ENCODE assay signal across 8 cellular contexts in the genomic region with DNA sequence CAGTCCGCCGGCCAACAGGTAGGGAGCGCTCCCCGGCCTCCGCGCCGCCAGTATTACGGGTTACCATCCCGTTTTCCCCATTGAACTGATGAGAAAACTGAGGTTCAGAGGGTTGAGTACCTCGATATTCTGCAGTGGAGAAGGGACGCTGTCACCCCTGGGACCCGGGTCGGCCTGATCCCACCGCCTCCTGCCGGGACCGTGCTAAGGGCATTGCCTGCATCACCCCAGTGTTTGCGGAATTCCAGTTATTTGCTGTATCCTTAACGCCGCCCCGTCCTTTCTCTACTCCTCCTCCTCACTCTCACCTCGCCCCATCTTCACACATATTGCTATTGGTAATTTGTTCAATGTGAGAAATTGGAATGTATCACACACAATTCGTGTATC. TPM values are rescaled to one million over a fixed set of nuclear protein-coding genes. Genes with fewer than 3 reads are reported as not detected.
DNase-seq lines count a peak whose midpoint lies in the region; ATAC-seq, FAIRE-seq and TF ChIP-seq lines count a peak whose summit lies in the region.

No MANE protein-coding gene starts in this region.

- H3K36me3 Mint-ChIP-seq in activated CD4-positive, alpha-beta memory T cell treated with anti-CD3 and anti-CD28 coated beads, Interleukin-2, amount 10 ng/mL, durations not matched to agents 7 days and 5 days (ENCODE audit: low read depth), result no peaks in the 10 kb centered on the region

- no peak overlapping the region for H3K27ac Mint-ChIP-seq in activated CD4-positive, alpha-beta memory T cell treated with anti-CD3 and anti-CD28 coated beads, Interleukin-2, amount 10 ng/mL, durations not matched to agents 7 days and 5 days

- no peak for ATAC-seq in GM21367 (IDR thresholded peaks at IDR 0.05; ENCODE audit: unreplicated experiment)
- no peak for ATAC-seq in GM21447 (IDR thresholded peaks at IDR 0.05; ENCODE audit: unreplicated experiment)

- H3K27me3 ChIP-seq in iPS DF 6.9 (ENCODE audit: control insufficient read depth, insufficient read depth, low read length), result peaks cover 9% of the 10 kb centered on the region; the same call in 1 of the 2 replicates
- H3K27me3 ChIP-seq in spleen (replicated peaks in 1 of 7), result peaks cover 0 to 73% (median 20%) of the 10 kb centered on the region in 7 donors

- H3K4me3 Mint-ChIP-seq in activated CD4-positive, alpha-beta memory T cell treated with anti-CD3 and anti-CD28 coated beads, Interleukin-2, amount 10 ng/mL, durations not matched to agents 7 days and 5 days, result peak overlapping the region; percentile 8

- WGBS in iPS DF 6.9 (ENCODE audit: insufficient coverage, insufficient read length), result no CpG with 5 or more reads among the region's 22 CpGs
- 4 to 7% (median 6%) methylated on average over 11 to 22 of the region's 22 CpGs for WGBS in spleen, 5 donors

- intact Hi-C loops in spleen (cut with DNase I; ENCODE audit: low total_unique reads), result no loop called here

- no peak for DNase-seq in GM18507 (ENCODE audit: extremely low spot score, insufficient read length, low read depth)
- DNase-seq in activated CD4-positive, alpha-beta memory T cell treated with anti-CD3 and anti-CD28 coated beads, Interleukin-2, amount 10 ng/mL, durations not matched to agents 7 days and 5 days, result no peak
- DNase-seq in iPS DF 6.9 (ENCODE audit: low read depth, low spot score), result no peak
- no peak for DNase-seq in spleen
- DNase-seq in hippocampal formation (lab: John Stamatoyannopoulos, UW), result no peak
- DNase-seq in cortex of kidney (lab: John Stamatoyannopoulos, UW), result no peak

- CTCF ChIA-PET in activated CD4-positive, alpha-beta memory T cell treated with anti-CD3 and anti-CD28 coated beads, Interleukin-2, amount 10 ng/mL, durations not matched to agents 7 days and 5 days (lab: Charles Lee), result no interaction called here

- FAIRE-seq in GM18507 (lab: Jason Lieb, UNC), result peak; percentile 46

- H3K36me3 ChIP-seq in iPS DF 6.9 (ENCODE audit: control insufficient read depth, insufficient read depth, low read length) (no peaks in the 10 kb centered on the region), spleen (no peaks in the 10 kb centered on the region)

- peaks cover 23% of the 10 kb centered on the region for H3K4me1 Mint-ChIP-seq in activated CD4-positive, alpha-beta memory T cell treated with anti-CD3 and anti-CD28 coated beads, Interleukin-2, amount 10 ng/mL, durations not matched to agents 7 days and 5 days

- H3K4me3 ChIP-seq in iPS DF 6.9 (ENCODE audit: low read length), result peak overlapping the region; percentile 70; the same call in 1 of the 2 replicates
- H3K4me3 ChIP-seq in spleen, result peak overlapping the region in 7 of 8 donors; percentile 33 to 83 (median 55)

- POLR2A ChIA-PET in activated CD4-positive, alpha-beta memory T cell treated with anti-CD3 and anti-CD28 coated beads, Interleukin-2, amount 10 ng/mL, durations not matched to agents 7 days and 5 days (lab: Charles Lee), result no interaction called here

- H3K9me3 Mint-ChIP-seq in activated CD4-positive, alpha-beta memory T cell treated with anti-CD3 and anti-CD28 coated beads, Interleukin-2, amount 10 ng/mL, durations not matched to agents 7 days and 5 days, result no peaks in the 10 kb centered on the region

- H3K9me3 ChIP-seq in iPS DF 6.9 (ENCODE audit: control insufficient read depth, insufficient read depth, low read length) (no peaks in the 10 kb centered on the region), spleen (no peaks in the 10 kb centered on the region)

- H3K27ac ChIP-seq in iPS DF 6.9 (ENCODE audit: low read length) (no peak overlapping the region), spleen (peak overlapping the region in 4 of 8 donors; percentile 85 to 89 (median 87))

- no peak for TF ChIP-seq POLR2A in spleen (IDR thresholded peaks at IDR 0.05)

- no peak for TF ChIP-seq CTCF in spleen (IDR thresholded peaks at IDR 0.05 in 8 of 11, conservative IDR thresholded peaks at IDR 0.05 in 3 of 11)

- H3K4me1 ChIP-seq in iPS DF 6.9 (ENCODE audit: control insufficient read depth, insufficient read depth, low read length) (peaks cover 5% of the 10 kb centered on the region; the same call in 1 of the 2 replicates), spleen (peaks cover 17 to 59% (median 48%) of the 10 kb centered on the region in 6 donors)

- peaks cover 44% of the 10 kb centered on the region for H3K27me3 Mint-ChIP-seq in activated CD4-positive, alpha-beta memory T cell treated with anti-CD3 and anti-CD28 coated beads, Interleukin-2, amount 10 ng/mL, durations not matched to agents 7 days and 5 days

RNA-seq across cellular contexts. Expression of gene A4GALT, which starts 0.4 kb away (rescaled TPM):
- total RNA-seq in activated CD4-positive, alpha-beta memory T cell treated with anti-CD3 and anti-CD28 coated beads, Interleukin-2, amount 10 ng/mL, durations not matched to agents 7 days and 5 days, result under 1 TPM; 0.58 to 0.63 TPM
- total RNA-seq in spleen, result 10 to 100 TPM; 13.3 to 45.2 (median 23.1) TPM
- 10 to 100 TPM in 1 of 3 donors, 1 to 10 TPM in 2; 7.3 to 22.1 (median 9.0) TPM for polyA plus RNA-seq in spleen

Comparison
In these comparisons a context has a peak if more than half of its experiments do, and no peak if none do; other contexts are left out.
1. RNA of gene A4GALT, which starts 0.4 kb away (total RNA-seq): 13.3 to 45.2 TPM in spleen; 0.58 to 0.63 TPM in activated CD4-positive, alpha-beta memory T cell treated with anti-CD3 and anti-CD28 coated beads, Interleukin-2, amount 10 ng/mL, durations not matched to agents 7 days and 5 days; every median in the first group is over 4 times any median in the second.